In genomic region chr7:37448637-37449331, GRCh38 we compare ENCODE assay signal across 9 cellular contexts. TPM values are rescaled to one million over a fixed set of nuclear protein-coding genes. Genes with fewer than 3 reads are reported as not detected.
A peak's percentile ranks its signal among the peaks of the same experiment; 100 is the strongest.
DNase-seq lines count a peak whose midpoint lies in the region; ATAC-seq, FAIRE-seq and TF ChIP-seq lines count a peak whose summit lies in the region.
"Had no signal": no experiment of that assay in that cellular context is flagged by ENCODE, and none has a peak within 500 bp of the region (broad histone marks: within the 10 kb centered on the region; RNA-seq: fewer than 3 reads in every experiment).

TSS of gene ELMO1 (minus strand) at chr7:37448864. CDS start at chr7:37342690, 106,174 bp downstream.

- CTCF ChIA-PET in CD8-positive, alpha-beta T cell (lab: Charles Lee) = interaction anchor here (1.0 to 3.9 kb wide), 9 partner anchors 9 to 164 kb away, joined by 3 to 30 read pairs (median 3); no protein-coding TSS in a partner anchor
- CTCF ChIA-PET in activated naive CD4-positive, alpha-beta T cell treated with anti-CD3 and anti-CD28 coated beads for 36 hours (lab: Charles Lee) = interaction anchor here (0.6 to 3.9 kb wide), 19 partner anchors 10 to 385 kb away, joined by 3 to 34 read pairs (median 5); no protein-coding TSS in a partner anchor

- peak within 1 kb of the TSS; percentile 39 for H3K4me2 ChIP-seq in osteoblast (ENCODE audit: insufficient read depth, low read length)

- H3K36me3 Mint-ChIP-seq in CD8-positive, alpha-beta T cell = peaks cover 21% of the 10 kb centered on the region
- H3K36me3 Mint-ChIP-seq in activated naive CD4-positive, alpha-beta T cell treated with anti-CD3 and anti-CD28 coated beads for 36 hours (ENCODE audit: low read depth) = peaks cover 26% of the 10 kb centered on the region

- no peaks in the 10 kb centered on the region for H3K9me3 ChIP-seq in CD8-positive, alpha-beta T cell (ENCODE audit: low read length)
- H3K9me3 ChIP-seq in osteoblast (ENCODE audit: low read depth, low read length) (no peaks in the 10 kb centered on the region), thoracic aorta (no peaks in the 10 kb centered on the region)

- in situ Hi-C loops in SK-MEL-5 (cut with HindIII; ENCODE audit: low pct_unique_long_range_greater_than_20kb, low sequenced_read_pairs) = no loop called here

- H3K27ac ChIP-seq in CD8-positive, alpha-beta T cell (ENCODE audit: low read depth, low read length) = peak within 1 kb of the TSS; percentile 87
- H3K27ac ChIP-seq in osteoblast (ENCODE audit: low read depth, low read length) = no peak within 1 kb of the TSS
- peak within 1 kb of the TSS; percentile 61 to 75 for H3K27ac ChIP-seq in thoracic aorta

- H3K4me1 ChIP-seq in CD8-positive, alpha-beta T cell (ENCODE audit: insufficient read depth, low read length) = peaks cover 29% of the 10 kb centered on the region
- H3K4me1 ChIP-seq in osteoblast (ENCODE audit: insufficient read depth, low read length) = no peaks in the 10 kb centered on the region
- H3K4me1 ChIP-seq in thoracic aorta (ENCODE audit: control insufficient read depth in 1 of 2, low read depth in 2 of 2) = peaks cover 0 to 9% of the 10 kb centered on the region in 2 donors

- intact Hi-C loops in CD8-positive, alpha-beta T cell (cut with DNase I, micrococcal nuclease) = loop anchor here (1.0 to 10.0 kb wide), 11 partner anchors 14 to 1296 kb away; partner anchors contain the start of gene EEPD1 (in 2 of the 2)
- intact Hi-C loops in activated naive CD4-positive, alpha-beta T cell treated with anti-CD3 and anti-CD28 coated beads for 36 hours (cut with micrococcal nuclease) = loop anchor here (1.0 to 10.0 kb wide), 11 partner anchors 16 to 1754 kb away; partner anchors contain the start of genes EEPD1, HERPUD2 and STARD3NL
- intact Hi-C loops in head of caudate nucleus (cut with DNase I) = loop anchor here (10.0 kb wide), 1 partner anchor 244 kb away; no protein-coding TSS in a partner anchor

- no peaks in the 10 kb centered on the region for H3K36me3 ChIP-seq in CD8-positive, alpha-beta T cell (ENCODE audit: insufficient read depth, low read length)
- H3K36me3 ChIP-seq in osteoblast (ENCODE audit: insufficient read depth, low read length) (no peaks in the 10 kb centered on the region), thoracic aorta (no peaks in the 10 kb centered on the region)

- POLR2A ChIA-PET in CD8-positive, alpha-beta T cell (lab: Charles Lee) = interaction anchor here (0.8 to 5.6 kb wide), 20 partner anchors 8 to 1070 kb away, joined by 3 to 54 read pairs (median 3); no protein-coding TSS in a partner anchor

- TF ChIP-seq CTCF in CD8-positive, alpha-beta T cell (IDR thresholded peaks at IDR 0.05) = peak; percentile 68
- TF ChIP-seq CTCF in osteoblast (IDR thresholded peaks at IDR 0.05; ENCODE audit: extremely low read depth, low read depth, low read length) = no peak
- TF ChIP-seq CTCF in thoracic aorta (IDR thresholded peaks at IDR 0.05) = peak; percentile 57

- peak within 1 kb of the TSS; percentile 91 for H3K4me3 ChIP-seq in CD8-positive, alpha-beta T cell (ENCODE audit: low read depth, low read length)
- H3K4me3 ChIP-seq in osteoblast (ENCODE audit: insufficient read depth, low read length) = peak within 1 kb of the TSS; percentile 46
- H3K4me3 ChIP-seq in thoracic aorta = peak within 1 kb of the TSS; percentile 92

- no peaks in the 10 kb centered on the region for H3K9me3 Mint-ChIP-seq in CD8-positive, alpha-beta T cell
- no peaks in the 10 kb centered on the region for H3K9me3 Mint-ChIP-seq in activated naive CD4-positive, alpha-beta T cell treated with anti-CD3 and anti-CD28 coated beads for 36 hours

- H3K4me3 Mint-ChIP-seq in CD8-positive, alpha-beta T cell = peak within 1 kb of the TSS; percentile 95
- peak within 1 kb of the TSS; percentile 94 for H3K4me3 Mint-ChIP-seq in activated naive CD4-positive, alpha-beta T cell treated with anti-CD3 and anti-CD28 coated beads for 36 hours

- DNase-seq in CD8-positive, alpha-beta T cell = peak; percentile 50 to 85 (median 70)
- DNase-seq in HTR-8/SVneo (ENCODE audit: insufficient read length, low spot score) (peak; percentile 10), SK-MEL-5 (ENCODE audit: low read depth, low spot score) (peak; percentile 69), head of caudate nucleus (peak; percentile 44 to 87 (median 73)), osteoblast (ENCODE audit: insufficient read length, low spot score, missing footprints) (peak; percentile 89), thoracic aorta (ENCODE audit: low spot score) (peak; percentile 23)
- DNase-seq in activated naive CD4-positive, alpha-beta T cell treated with anti-CD3 and anti-CD28 coated beads for 36 hours = peak; percentile 81

- FAIRE-seq in HTR-8/SVneo (lab: Jason Lieb, UNC) = no peak
- FAIRE-seq: islet of Langerhans had no signal

- H3K27me3 ChIP-seq in CD8-positive, alpha-beta T cell (ENCODE audit: insufficient read depth, low read length) = no peaks in the 10 kb centered on the region
- peaks cover 6% of the 10 kb centered on the region for H3K27me3 ChIP-seq in osteoblast (ENCODE audit: insufficient read depth, low read length)
- no peaks in the 10 kb centered on the region for H3K27me3 ChIP-seq in thoracic aorta (replicated peaks; ENCODE audit: insufficient read depth)

- H3K4me1 Mint-ChIP-seq in CD8-positive, alpha-beta T cell (ENCODE audit: low read depth) = peaks cover 48% of the 10 kb centered on the region
- H3K4me1 Mint-ChIP-seq in activated naive CD4-positive, alpha-beta T cell treated with anti-CD3 and anti-CD28 coated beads for 36 hours (ENCODE audit: low read depth) = peaks cover 45% of the 10 kb centered on the region

- no peaks in the 10 kb centered on the region for H3K79me2 ChIP-seq in osteoblast (ENCODE audit: insufficient read depth, low read length)

- no peaks in the 10 kb centered on the region for H4K20me1 ChIP-seq in osteoblast (ENCODE audit: insufficient read depth, low read length)

- no peaks in the 10 kb centered on the region for H3K27me3 Mint-ChIP-seq in CD8-positive, alpha-beta T cell (ENCODE audit: low read depth)
- no peaks in the 10 kb centered on the region for H3K27me3 Mint-ChIP-seq in activated naive CD4-positive, alpha-beta T cell treated with anti-CD3 and anti-CD28 coated beads for 36 hours (ENCODE audit: low read depth)

- ATAC-seq in CD8-positive, alpha-beta T cell = peak; percentile 76
- peak; percentile 98 for ATAC-seq in GM19463 (IDR thresholded peaks at IDR 0.05; ENCODE audit: unreplicated experiment)
- ATAC-seq in thoracic aorta (ENCODE audit: insufficient number of reproducible peaks, low FRiP score, low read depth) = no peak

- peak within 1 kb of the TSS; percentile 98 for H3K27ac Mint-ChIP-seq in CD8-positive, alpha-beta T cell
- H3K27ac Mint-ChIP-seq in activated naive CD4-positive, alpha-beta T cell treated with anti-CD3 and anti-CD28 coated beads for 36 hours = peak within 1 kb of the TSS; percentile 95

- H2AFZ ChIP-seq in osteoblast (ENCODE audit: low read length) = peak within 1 kb of the TSS; percentile 51

RNA-seq across cellular contexts. Expression of gene ELMO1, which starts in this region (rescaled TPM):
- 10 to 100 TPM; 79.4 to 96.2 TPM for total RNA-seq in CD8-positive, alpha-beta T cell
- 0.45 and 1.4 TPM in 2 replicates for total RNA-seq in SK-MEL-5 (2014; rRNA removed; shearing (Covaris generic))
- polyA plus RNA-seq in SK-MEL-5 (2015; cell fraction: cytosol; rRNA removed) = 0.60 and 1.8 TPM in 2 replicates
- polyA plus RNA-seq in SK-MEL-5 (2015; cell fraction: nucleus; rRNA removed) = 0.23 TPM in 1 of 2 replicates, not detected in the other
- total RNA-seq in activated naive CD4-positive, alpha-beta T cell treated with anti-CD3 and anti-CD28 coated beads for 36 hours = 100 to 1,000 TPM; 129 to 137 TPM
- total RNA-seq in osteoblast = 0.29 and 2.2 TPM in 2 replicates
- total RNA-seq in thoracic aorta = 10 to 100 TPM; 66.0 to 72.2 TPM

Comparison
In these comparisons a context has a peak if more than half of its experiments do, and no peak if none do; other contexts are left out.
1. RNA of gene ELMO1 (total RNA-seq): 129 to 137 TPM in activated naive CD4-positive, alpha-beta T cell treated with anti-CD3 and anti-CD28 coated beads for 36 hours, 79.4 to 96.2 TPM in CD8-positive, alpha-beta T cell and 66.0 to 72.2 TPM in thoracic aorta; 0.29 to 2.2 TPM in osteoblast and 0.45 to 1.4 TPM in SK-MEL-5; every median in the first group is over 10 times any median in the second.
2. DNase-seq: peak in every context shown above with its lines; median percentile 89 in osteoblast; 81 in activated naive CD4-positive, alpha-beta T cell treated with anti-CD3 and anti-CD28 coated beads for 36 hours; 73 in head of caudate nucleus; 70 in CD8-positive, alpha-beta T cell; 69 in SK-MEL-5; 23 in thoracic aorta; 10 in HTR-8/SVneo.
3. Peak in every context shown above with its lines, with median percentiles within 50 percentile points of each other: H3K4me3 ChIP-seq.